ENCODE assay signal across 24 cellular contexts in the genomic region with DNA sequence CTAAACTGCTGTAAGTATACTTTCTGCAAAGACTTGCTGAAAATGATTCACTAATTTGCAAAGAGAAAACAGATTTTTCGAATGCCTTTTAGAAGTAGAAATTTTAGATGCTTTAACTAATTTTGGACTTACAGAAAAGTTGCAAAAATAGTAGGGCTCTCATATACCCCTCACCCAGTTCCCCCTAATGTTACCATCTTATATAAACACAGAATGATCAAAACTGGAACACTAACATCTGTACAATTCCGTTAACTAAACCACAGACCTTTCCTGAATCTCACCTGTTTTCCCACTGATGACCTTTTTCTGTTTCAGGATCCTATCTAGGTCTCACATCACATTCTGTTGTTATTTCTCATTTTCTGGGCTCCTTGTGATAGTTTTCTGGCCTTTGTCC.
"Had no signal": no experiment of that assay in that cellular context is flagged by ENCODE, and none has a peak within 500 bp of the region (broad histone marks: within the 10 kb centered on the region; RNA-seq: fewer than 3 reads in every experiment).

No MANE protein-coding gene starts in this region.

- DNase-seq: IMR-90, Karpas-422, KG1, MG63, NCI-H1092, NCI-H1105 treated with DMSO at 0.1 percent for 48 hours, NCI-H1417 treated with DMSO at 0.1 percent for 48 hours, NCI-H146, NCI-H1694 treated with DMSO at 0.1 percent for 48 hours, NCI-H1930, NCI-H2081, NCI-H2107, NCI-H2227 treated with DMSO at 0.1 percent for 48 hours, NCI-H524, NCI-H526 treated with DMSO at 0.1 percent for 48 hours, NCI-H748 treated with DMSO at 0.1 percent for 48 hours, OCI-M1, Right ventricle myocardium superior, RPMI8226, SIG-M5 had no signal

- H3K36me3 ChIP-seq: MG63 had no signal

- H3K27me3 ChIP-seq: MG63, SJSA1 had no signal

- H3K27ac ChIP-seq: SJSA1, SK-N-MC had no signal

- H3K9me3 ChIP-seq: MG63, SJSA1 had no signal

- ATAC-seq: HepG2 had no signal

- FAIRE-seq: HepG2, RCC 7860 had no signal

- H3K4me3 ChIP-seq: MG63, SJSA1, SK-N-MC had no signal
